18 cellular contexts compared by ENCODE assay signal in genomic region chr20:21214431-21214830, GRCh38.
DNase-seq lines count a peak whose midpoint lies in the region; ATAC-seq and TF ChIP-seq lines count a peak whose summit lies in the region.
"Had no signal": no experiment of that assay in that cellular context is flagged by ENCODE, and none has a peak within 500 bp of the region (broad histone marks: within the 10 kb centered on the region; RNA-seq: fewer than 3 reads in every experiment).

No MANE protein-coding gene starts in this region.

- no peak overlapping the region for H2AK5ac ChIP-seq in trophoblast cell (ENCODE audit: low read length)

- no peak overlapping the region for H4K8ac ChIP-seq in trophoblast cell (ENCODE audit: low read depth, low read length)

- no peak overlapping the region for H4K91ac ChIP-seq in trophoblast cell (ENCODE audit: low read depth, low read length)

- H3K27me3 ChIP-seq in trophoblast cell (ENCODE audit: insufficient read depth, low read length), result no peaks in the 10 kb centered on the region
- H3K27me3 ChIP-seq in effector memory CD4-positive, alpha-beta T cell (replicated peaks; ENCODE audit: control insufficient read depth, insufficient read depth, low read length, poor library complexity, severe bottlenecking), result no peaks in the 10 kb centered on the region
- H3K27me3 ChIP-seq: SJCRH30 had no signal

- H3K4me3 ChIP-seq in epithelial cell of esophagus (ENCODE audit: low read length) (no peak overlapping the region), trophoblast cell (ENCODE audit: low read depth, low read length) (no peak overlapping the region)
- H3K4me3 ChIP-seq in effector memory CD4-positive, alpha-beta T cell (ENCODE audit: insufficient read depth, low read depth, low read length, poor library complexity, severe bottlenecking), result no peak overlapping the region
- H3K4me3 ChIP-seq: SJCRH30 had no signal

- no peak overlapping the region for H2BK12ac ChIP-seq in trophoblast cell (ENCODE audit: low read length)

- H4K12ac ChIP-seq in trophoblast cell (ENCODE audit: low read depth, low read length), result no peak overlapping the region

- H3K9me3 ChIP-seq in trophoblast cell (ENCODE audit: insufficient read depth, low read depth, low read length), result no peaks in the 10 kb centered on the region
- H3K9me3 ChIP-seq in effector memory CD4-positive, alpha-beta T cell (ENCODE audit: control insufficient read depth, low read length), result no peaks in the 10 kb centered on the region
- H3K9me3 ChIP-seq: Caco-2, SJCRH30 had no signal

- H2BK120ac ChIP-seq in trophoblast cell (ENCODE audit: insufficient read depth, low read length, poor library complexity), result no peak overlapping the region

- H3K27me3 Mint-ChIP-seq in WTC11 (ENCODE audit: low read depth), result no peaks in the 10 kb centered on the region
- H3K27me3 Mint-ChIP-seq: B cell; CD4-positive, CD25-positive, alpha-beta regulatory T cell had no signal

- WGBS in trophoblast cell (ENCODE audit: extremely low coverage, insufficient coverage, insufficient read length), result no CpG with 5 or more reads among the region's 1 CpG

- H3K27ac Mint-ChIP-seq in WTC11, result no peak overlapping the region
- H3K27ac Mint-ChIP-seq: B cell; CD4-positive, CD25-positive, alpha-beta regulatory T cell had no signal

- no peak overlapping the region for H3K18ac ChIP-seq in trophoblast cell (ENCODE audit: low read length)

- H3K4me2 ChIP-seq in trophoblast cell (ENCODE audit: low read length), result no peak overlapping the region

- CTCF ChIA-PET in WTC11 (lab: Charles Lee), result interaction anchor here (1.2 to 2.0 kb wide), 2 partner anchors 21 to 85 kb away, joined by 4 to 11 read pairs; no protein-coding TSS in a partner anchor

- H3K79me1 ChIP-seq in trophoblast cell (ENCODE audit: low read length), result no peaks in the 10 kb centered on the region

- no peaks in the 10 kb centered on the region for H3K36me3 ChIP-seq in trophoblast cell (ENCODE audit: control insufficient read depth in 1 of 2, insufficient read depth in 2 of 2, low read length in 2 of 2)
- H3K36me3 ChIP-seq in effector memory CD4-positive, alpha-beta T cell (ENCODE audit: control insufficient read depth, insufficient read depth, low read length), result peaks cover 4% of the 10 kb centered on the region
- H3K36me3 ChIP-seq: SJCRH30 had no signal

- H3K9ac ChIP-seq in trophoblast cell (ENCODE audit: low read length), result no peak overlapping the region

- POLR2A ChIA-PET in WTC11 (lab: Charles Lee), result no interaction called here

- H3K36me3 Mint-ChIP-seq in WTC11, result peaks cover 6% of the 10 kb centered on the region; the same call in 1 of the 2 replicates

- H3K79me2 ChIP-seq in trophoblast cell (ENCODE audit: control insufficient read depth, insufficient read depth, low read length, poor library complexity), result no peaks in the 10 kb centered on the region

- no peak overlapping the region for H2BK5ac ChIP-seq in trophoblast cell (ENCODE audit: low read depth, low read length, poor library complexity)

- H3K14ac ChIP-seq in trophoblast cell (ENCODE audit: low read length), result no peak overlapping the region

- no peak overlapping the region for H3K27ac ChIP-seq in trophoblast cell (ENCODE audit: low read depth, low read length)
- no peak overlapping the region for H3K27ac ChIP-seq in effector memory CD4-positive, alpha-beta T cell (ENCODE audit: insufficient read depth, low read length, poor library complexity, severe bottlenecking)
- H3K27ac ChIP-seq: 22Rv1, SJCRH30 had no signal

- H2AFZ ChIP-seq in trophoblast cell (ENCODE audit: insufficient read depth, low read length, poor library complexity), result no peak overlapping the region

- peak; percentile 27 for DNase-seq in NCI-H748 (lab: John Stamatoyannopoulos, UW; ENCODE audit: unreplicated experiment)
- DNase-seq in NCI-H748 treated with DMSO at 0.1 percent for 48 hours (lab: John Stamatoyannopoulos, UW), result no peak
- no peak for DNase-seq in WTC11 (ENCODE audit: low spot score)
- peak; percentile 37 for DNase-seq in epithelial cell of esophagus (ENCODE audit: low read depth)
- no peak for DNase-seq in trophoblast cell
- no peak for DNase-seq in effector memory CD4-positive, alpha-beta T cell
- DNase-seq in NOMO-1 treated with dmso at 0.1 percent for 144 hours (lab: John Stamatoyannopoulos, UW; ENCODE audit: unreplicated experiment), result no peak
- DNase-seq: Caco-2; CD4-positive, CD25-positive, alpha-beta regulatory T cell; DMS153; MV-4-11; NCI-H1417; NCI-H187 treated with DMSO at 0.1 percent for 48 hours; NCI-H510A; SJCRH30 had no signal

- TF ChIP-seq CTCF in WTC11 (IDR thresholded peaks at IDR 0.05), result no peak
- TF ChIP-seq CTCF in epithelial cell of esophagus (IDR thresholded peaks at IDR 0.05; ENCODE audit: insufficient read depth, low read depth, low read length, missing control alignments), result no peak

- H3K4me3 Mint-ChIP-seq in WTC11, result no peak overlapping the region
- H3K4me3 Mint-ChIP-seq: B cell; CD4-positive, CD25-positive, alpha-beta regulatory T cell had no signal

- ATAC-seq in WTC11, result peak; percentile 93
- ATAC-seq in HG03520 (IDR thresholded peaks at IDR 0.05; ENCODE audit: unreplicated experiment), result no peak

- peaks cover 75% of the 10 kb centered on the region for H3K4me1 Mint-ChIP-seq in WTC11
- H3K4me1 Mint-ChIP-seq: B cell had no signal

- no peaks in the 10 kb centered on the region for H3K9me3 Mint-ChIP-seq in WTC11
- H3K9me3 Mint-ChIP-seq: CD4-positive, CD25-positive, alpha-beta regulatory T cell had no signal

- no peak overlapping the region for H3K4ac ChIP-seq in trophoblast cell (ENCODE audit: low read depth, low read length)

- H3K4me1 ChIP-seq in trophoblast cell (ENCODE audit: control insufficient read depth in 1 of 2, insufficient read depth in 2 of 2, low read length in 2 of 2), result no peaks in the 10 kb centered on the region
- no peaks in the 10 kb centered on the region for H3K4me1 ChIP-seq in effector memory CD4-positive, alpha-beta T cell (ENCODE audit: control insufficient read depth, insufficient read depth, low read length, poor library complexity, severe bottlenecking)
- H3K4me1 ChIP-seq: Caco-2, SJCRH30 had no signal

- H3K23ac ChIP-seq in trophoblast cell (ENCODE audit: low read length), result no peak overlapping the region

TF ChIP-seq in WTC11, 78 proteins besides CTCF, POLR2A, EP300 and RAD21 (continues in another document):
- TF ChIP-seq MLX (CRISPR knock-in tag; IDR thresholded peaks at IDR 0.05) (no peak), ERG (CRISPR knock-in tag; IDR thresholded peaks at IDR 0.05) (no peak), E2F5 (CRISPR knock-in tag; IDR thresholded peaks at IDR 0.05) (no peak), NFYB (CRISPR knock-in tag; conservative IDR thresholded peaks at IDR 0.05; ENCODE audit: low read depth) (no peak), PRDM15 (CRISPR knock-in tag; IDR thresholded peaks at IDR 0.05) (no peak), HMGA2 (CRISPR knock-in tag; IDR thresholded peaks at IDR 0.05) (no peak)

Comparison
In these comparisons a context has a peak if more than half of its experiments do, and no peak if none do; other contexts are left out.
1. DNase-seq: peak in NCI-H748 (single experiment) and epithelial cell of esophagus (single experiment); none in NCI-H748 treated with DMSO at 0.1 percent for 48 hours (single experiment), WTC11 (single experiment), trophoblast cell (0 of 2), effector memory CD4-positive, alpha-beta T cell (0 of 3) and NOMO-1 treated with dmso at 0.1 percent for 144 hours (single experiment).